In the genomic region with DNA sequence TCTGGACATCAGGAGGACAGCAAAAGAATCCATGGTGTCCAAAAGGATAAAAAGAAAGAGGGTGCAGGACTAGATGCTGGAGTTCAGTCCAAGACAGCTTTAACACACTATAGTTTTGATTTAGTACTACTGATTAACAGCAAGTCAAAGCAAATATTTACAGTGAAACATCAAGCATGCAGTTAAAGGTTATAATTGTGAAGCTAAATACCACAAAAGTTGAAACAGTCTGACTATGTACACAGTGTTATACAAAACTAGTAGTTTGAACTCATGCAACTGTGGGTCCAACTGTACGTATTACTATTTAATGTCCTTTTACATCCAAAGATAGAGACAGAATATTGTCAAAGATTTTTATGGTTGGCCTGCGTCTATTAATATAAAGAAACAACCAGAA, we compare ENCODE assay signal across 25 cellular contexts.
"Had no signal": no experiment of that assay in that cellular context is flagged by ENCODE, and none has a peak within 500 bp of the region (broad histone marks: within the 10 kb centered on the region; RNA-seq: fewer than 3 reads in every experiment).

No MANE protein-coding gene starts in this region.

- H3K27me3 ChIP-seq: breast epithelium, esophagus muscularis mucosa, gastroesophageal sphincter, heart left ventricle, neutrophil, stomach, testis, upper lobe of right lung had no signal

- H3K4me3 ChIP-seq: breast epithelium, esophagus muscularis mucosa, gastroesophageal sphincter, heart left ventricle, lower lobe of right lung, smooth muscle cell, stomach, testis, upper lobe of right lung had no signal

- H3K9me3 ChIP-seq: breast epithelium, esophagus muscularis mucosa, gastroesophageal sphincter, heart left ventricle, lower lobe of right lung, neutrophil, stomach, testis, upper lobe of right lung had no signal

- H3K27me3 Mint-ChIP-seq: activated naive CD8-positive, alpha-beta T cell treated with anti-CD3 and anti-CD28 coated beads, Interleukin-2, amount 50 U/mL, for 24 hours; naive thymus-derived CD8-positive, alpha-beta T cell had no signal

- H3K4me3 Mint-ChIP-seq: activated naive CD4-positive, alpha-beta T cell treated with anti-CD3 and anti-CD28 coated beads for 36 hours; activated naive CD8-positive, alpha-beta T cell treated with anti-CD3 and anti-CD28 coated beads, Interleukin-2, amount 50 U/mL, for 24 hours; activated T-cell treated with anti-CD3 and anti-CD28 coated beads, Interleukin-2, amount 50 U/mL, for 4 hours; naive thymus-derived CD8-positive, alpha-beta T cell; stimulated activated effector memory CD8-positive, alpha-beta T cell treated with anti-CD3 and anti-CD28 coated beads, Interleukin-12 subunit alpha, Interleukin-12 subunit beta, amount 100 ng/mL, for 72 hours had no signal

- H3K79me2 ChIP-seq: parathyroid adenoma had no signal

- H3K27ac Mint-ChIP-seq: activated naive CD4-positive, alpha-beta T cell treated with anti-CD3 and anti-CD28 coated beads for 36 hours; activated naive CD8-positive, alpha-beta T cell treated with anti-CD3 and anti-CD28 coated beads, Interleukin-2, amount 50 U/mL, for 24 hours; stimulated activated effector memory CD8-positive, alpha-beta T cell treated with anti-CD3 and anti-CD28 coated beads, Interleukin-12 subunit alpha, Interleukin-12 subunit beta, amount 100 ng/mL, for 72 hours had no signal

- H3K4me1 ChIP-seq: breast epithelium, esophagus muscularis mucosa, gastroesophageal sphincter, lower lobe of right lung, parathyroid adenoma had no signal

- H3K4me1 Mint-ChIP-seq: stimulated activated effector memory CD8-positive, alpha-beta T cell treated with anti-CD3 and anti-CD28 coated beads, Interleukin-12 subunit alpha, Interleukin-12 subunit beta, amount 100 ng/mL, for 72 hours had no signal

- ATAC-seq: activated naive CD8-positive, alpha-beta T cell treated with anti-CD3 and anti-CD28 coated beads, Interleukin-2, amount 50 U/mL, for 24 hours; activated T-cell treated with anti-CD3 and anti-CD28 coated beads, Interleukin-2, amount 50 U/mL, for 4 hours; gastroesophageal sphincter; heart left ventricle; lower lobe of right lung; naive thymus-derived CD8-positive, alpha-beta T cell; sciatic nerve; stimulated activated effector memory CD8-positive, alpha-beta T cell treated with anti-CD3 and anti-CD28 coated beads, Interleukin-12 subunit alpha, Interleukin-12 subunit beta, amount 100 ng/mL, for 72 hours; upper lobe of right lung had no signal

- H2AFZ ChIP-seq: parathyroid adenoma had no signal

- DNase-seq: activated CD4-positive, alpha-beta T cell treated with anti-CD3 and anti-CD28 coated beads, Interleukin-2, amount 50 U/mL, for 1 hour; activated CD8-positive, alpha-beta memory T cell treated with anti-CD3 and anti-CD28 coated beads, Interleukin-2, amount 50 U/mL, for 4 hours; activated naive CD4-positive, alpha-beta T cell treated with anti-CD3 and anti-CD28 coated beads for 36 hours; activated naive CD8-positive, alpha-beta T cell treated with anti-CD3 and anti-CD28 coated beads, Interleukin-2, amount 50 U/mL, for 24 hours; activated T-cell treated with anti-CD3 and anti-CD28 coated beads, Interleukin-2, amount 50 U/mL, for 4 hours; anterior cingulate cortex; cortex of kidney; effector CD8-positive, alpha-beta T cell; heart left ventricle; kidney glomerular epithelial cell; lower lobe of right lung; naive thymus-derived CD8-positive, alpha-beta T cell; stimulated activated CD4-positive, alpha-beta T cell treated with anti-CD3 and anti-CD28 coated beads, Interleukin-4, amount 100 ng/mL, for 24 hours; stomach; T1000; testis; upper lobe of right lung had no signal

- H3K27ac ChIP-seq: breast epithelium, esophagus muscularis mucosa, gastroesophageal sphincter, lower lobe of right lung, neutrophil, parathyroid adenoma, testis, upper lobe of right lung had no signal

- H3K36me3 ChIP-seq: breast epithelium, lower lobe of right lung had no signal
